Comparison of ENCODE assay signal across 34 cellular contexts in the genomic region with DNA sequence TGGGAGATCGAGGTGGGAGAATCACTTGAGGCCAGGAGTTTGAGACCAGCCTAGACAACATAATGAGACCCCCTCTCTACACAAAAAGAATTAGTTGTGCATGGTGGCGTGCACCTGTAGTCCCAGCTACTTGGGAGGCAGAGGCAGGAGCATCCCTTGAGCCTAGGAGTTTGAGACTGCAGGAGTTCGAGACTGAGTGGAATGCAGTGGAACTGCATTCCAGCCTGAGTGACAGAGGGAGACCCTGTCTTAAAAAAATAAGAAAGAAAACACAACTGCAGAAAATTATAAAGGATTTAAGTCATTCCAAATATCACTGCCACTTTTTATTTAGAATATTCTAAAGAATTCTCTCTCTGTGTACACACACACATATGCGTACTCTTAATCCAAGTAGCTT.
"Had no signal": no experiment of that assay in that cellular context is flagged by ENCODE, and none has a peak within 500 bp of the region (broad histone marks: within the 10 kb centered on the region; RNA-seq: fewer than 3 reads in every experiment).

No MANE protein-coding gene starts in this region.

- ATAC-seq: activated CD8-positive, alpha-beta T cell treated with anti-CD3 and anti-CD28 coated beads for 36 hours; activated naive CD4-positive, alpha-beta T cell treated with anti-CD3 and anti-CD28 coated beads, Interleukin-2, amount 50 U/mL, for 72 hours; activated T-cell treated with anti-CD3 and anti-CD28 coated beads, Interleukin-2, amount 50 U/mL, for 4 hours; activated T-cell treated with anti-CD3 and anti-CD28 coated beads, Interleukin-2, amount 50 U/mL, for 72 hours; activated T-helper 17 cell treated with anti-CD3 and anti-CD28 coated beads, Interleukin-2, amount 50 U/mL, for 72 hours; body of pancreas had no signal

- H3K4me3 ChIP-seq: adrenal gland, body of pancreas, breast epithelium had no signal

- H3K9me3 Mint-ChIP-seq: activated B cell treated with CpG ODN at 0.5 μM for 24 hours; activated CD4-positive, alpha-beta memory T cell treated with anti-CD3 and anti-CD28 coated beads for 36 hours; activated CD4-positive, alpha-beta T cell treated with anti-CD3 and anti-CD28 coated beads, Interleukin-2, amount 10 ng/mL, durations not matched to agents 24 days and 14 days; activated CD8-positive, alpha-beta T cell treated with anti-CD3 and anti-CD28 coated beads for 36 hours; activated naive CD4-positive, alpha-beta T cell treated with anti-CD3 and anti-CD28 coated beads for 36 hours; activated naive CD4-positive, alpha-beta T cell treated with anti-CD3 and anti-CD28 coated beads, Interleukin-2, amount 50 U/mL, for 72 hours; activated naive CD8-positive, alpha-beta T cell treated with anti-CD3 and anti-CD28 coated beads for 36 hours; activated T-cell treated with anti-CD3 and anti-CD28 coated beads, Interleukin-2, amount 50 U/mL, for 4 hours; activated T-cell treated with anti-CD3 and anti-CD28 coated beads, Interleukin-2, amount 50 U/mL, for 72 hours; activated T-helper 1 cell treated with anti-CD3 and anti-CD28 coated beads, Interleukin-12 subunit alpha, Interleukin-12 subunit beta, Interleukin-2, Interleukin-4 antibody, amounts not matched to agents 30 ng/mL and 10 ng/mL and 1 ng/mL, durations not matched to agents 14 hours and 24 hours and 36 hours; activated T-helper 17 cell treated with anti-CD3 and anti-CD28 coated beads, Interleukin-2, amount 50 U/mL, for 72 hours; T-helper 1 cell treated with Interleukin-12 subunit alpha and Interleukin-12 subunit beta and Interleukin-4 antibody, amounts not matched to agents 30 μg/mL and 1 μg/mL, for 36 hours; T-helper 2 cell treated with Interferon-gamma antibody and Interleukin-4, amounts not matched to agents 5 μg/mL and 100 μg/mL, for 36 hours had no signal

- H3K4me1 Mint-ChIP-seq: activated B cell treated with CpG ODN at 0.5 μM for 24 hours; activated naive CD8-positive, alpha-beta T cell treated with anti-CD3 and anti-CD28 coated beads for 36 hours; activated T-helper 17 cell treated with anti-CD3 and anti-CD28 coated beads, Interleukin-2, amount 50 U/mL, for 72 hours had no signal

- H3K27ac ChIP-seq: adrenal gland, body of pancreas, brain microvascular endothelial cell, breast epithelium, VCaP had no signal

- DNase-seq: activated B cell treated with CpG ODN at 0.5 μM for 24 hours; activated CD4-positive, alpha-beta memory T cell treated with anti-CD3 and anti-CD28 coated beads for 36 hours; activated CD4-positive, alpha-beta T cell treated with anti-CD3 and anti-CD28 coated beads for 4 hours; activated CD4-positive, alpha-beta T cell treated with anti-CD3 and anti-CD28 coated beads, Interleukin-2, amount 10 ng/mL, durations not matched to agents 24 days and 14 days; activated CD4-positive, alpha-beta T cell treated with anti-CD3 and anti-CD28 coated beads, Interleukin-2, amount 50 U/mL, for 1 hour; activated CD4-positive, alpha-beta T cell treated with anti-CD3 and anti-CD28 coated beads, Interleukin-2, amount 50 U/mL, for 4 hours; activated CD4-positive, CD25-positive, alpha-beta regulatory T cell treated with anti-CD3 and anti-CD28 coated beads, Interleukin-2, amount 50 U/mL, for 72 hours; activated CD8-positive, alpha-beta memory T cell treated with anti-CD3 and anti-CD28 coated beads, Interleukin-2, amount 50 U/mL, for 4 hours; activated CD8-positive, alpha-beta T cell treated with anti-CD3 and anti-CD28 coated beads for 36 hours; activated effector memory CD4-positive, alpha-beta T cell treated with anti-CD3 and anti-CD28 coated beads, Interleukin-2, amount 50 U/mL, for 16 hours; activated gamma-delta T cell treated with Interleukin-2 at 50 U/mL for 16 hours; activated naive CD4-positive, alpha-beta T cell; activated naive CD4-positive, alpha-beta T cell treated with anti-CD3 and anti-CD28 coated beads for 36 hours; activated naive CD4-positive, alpha-beta T cell treated with anti-CD3 and anti-CD28 coated beads, Interleukin-2, amount 50 U/mL, for 16 hours; activated naive CD8-positive, alpha-beta T cell treated with anti-CD3 and anti-CD28 coated beads for 36 hours; activated T-cell treated with anti-CD3 and anti-CD28 coated beads for 4 hours; activated T-cell treated with anti-CD3 and anti-CD28 coated beads, Interleukin-2, amount 50 U/mL, for 1 hour; activated T-cell treated with anti-CD3 and anti-CD28 coated beads, Interleukin-2, amount 50 U/mL, for 4 hours; activated T-cell treated with anti-CD3 and anti-CD28 coated beads, Interleukin-2, amount 50 U/mL, for 72 hours; adrenal gland; amniotic stem cell; aorta; body of pancreas; brain microvascular endothelial cell; central memory CD4-positive, alpha-beta T cell; T-helper 2 cell; T-helper 9 cell had no signal

- H3K27ac Mint-ChIP-seq: activated B cell treated with CpG ODN at 0.5 μM for 24 hours; activated CD4-positive, alpha-beta memory T cell treated with anti-CD3 and anti-CD28 coated beads for 36 hours; activated CD4-positive, alpha-beta T cell treated with anti-CD3 and anti-CD28 coated beads, Interleukin-2, amount 10 ng/mL, durations not matched to agents 24 days and 14 days; activated CD8-positive, alpha-beta T cell treated with anti-CD3 and anti-CD28 coated beads for 36 hours; activated naive CD4-positive, alpha-beta T cell treated with anti-CD3 and anti-CD28 coated beads for 36 hours; activated naive CD8-positive, alpha-beta T cell treated with anti-CD3 and anti-CD28 coated beads for 36 hours; activated T-cell treated with anti-CD3 and anti-CD28 coated beads, Interleukin-2, amount 50 U/mL, for 72 hours; activated T-helper 1 cell treated with anti-CD3 and anti-CD28 coated beads, Interleukin-12 subunit alpha, Interleukin-12 subunit beta, Interleukin-2, Interleukin-4 antibody, amounts not matched to agents 30 ng/mL and 10 ng/mL and 1 ng/mL, durations not matched to agents 14 hours and 24 hours and 36 hours; activated T-helper 17 cell treated with anti-CD3 and anti-CD28 coated beads, Interleukin-2, amount 50 U/mL, for 72 hours; T-helper 1 cell treated with Interleukin-12 subunit alpha and Interleukin-12 subunit beta and Interleukin-4 antibody, amounts not matched to agents 30 μg/mL and 1 μg/mL, for 36 hours; T-helper 2 cell treated with Interferon-gamma antibody and Interleukin-4, amounts not matched to agents 5 μg/mL and 100 μg/mL, for 36 hours had no signal

- H3K27me3 ChIP-seq: adrenal gland, body of pancreas, brain microvascular endothelial cell had no signal

- H3K9me3 ChIP-seq: adrenal gland, body of pancreas, breast epithelium had no signal

- H3K4me1 ChIP-seq: adrenal gland, body of pancreas, breast epithelium had no signal

- H3K27me3 Mint-ChIP-seq: activated B cell treated with CpG ODN at 0.5 μM for 24 hours; activated CD4-positive, alpha-beta memory T cell treated with anti-CD3 and anti-CD28 coated beads for 36 hours; activated CD4-positive, alpha-beta T cell treated with anti-CD3 and anti-CD28 coated beads, Interleukin-2, amount 10 ng/mL, durations not matched to agents 24 days and 14 days; activated CD8-positive, alpha-beta T cell treated with anti-CD3 and anti-CD28 coated beads for 36 hours; activated naive CD8-positive, alpha-beta T cell treated with anti-CD3 and anti-CD28 coated beads for 36 hours; activated T-helper 17 cell treated with anti-CD3 and anti-CD28 coated beads, Interleukin-2, amount 50 U/mL, for 72 hours had no signal

- H3K4me3 Mint-ChIP-seq: activated B cell treated with CpG ODN at 0.5 μM for 24 hours; activated CD4-positive, alpha-beta memory T cell treated with anti-CD3 and anti-CD28 coated beads for 36 hours; activated CD4-positive, alpha-beta T cell treated with anti-CD3 and anti-CD28 coated beads, Interleukin-2, amount 10 ng/mL, durations not matched to agents 24 days and 14 days; activated CD8-positive, alpha-beta T cell treated with anti-CD3 and anti-CD28 coated beads for 36 hours; activated naive CD4-positive, alpha-beta T cell treated with anti-CD3 and anti-CD28 coated beads for 36 hours; activated naive CD8-positive, alpha-beta T cell treated with anti-CD3 and anti-CD28 coated beads for 36 hours; activated T-cell treated with anti-CD3 and anti-CD28 coated beads, Interleukin-2, amount 50 U/mL, for 4 hours; activated T-cell treated with anti-CD3 and anti-CD28 coated beads, Interleukin-2, amount 50 U/mL, for 72 hours; activated T-helper 1 cell treated with anti-CD3 and anti-CD28 coated beads, Interleukin-12 subunit alpha, Interleukin-12 subunit beta, Interleukin-2, Interleukin-4 antibody, amounts not matched to agents 30 ng/mL and 10 ng/mL and 1 ng/mL, durations not matched to agents 14 hours and 24 hours and 36 hours; activated T-helper 17 cell treated with anti-CD3 and anti-CD28 coated beads, Interleukin-2, amount 50 U/mL, for 72 hours; T-helper 1 cell treated with Interleukin-12 subunit alpha and Interleukin-12 subunit beta and Interleukin-4 antibody, amounts not matched to agents 30 μg/mL and 1 μg/mL, for 36 hours; T-helper 2 cell treated with Interferon-gamma antibody and Interleukin-4, amounts not matched to agents 5 μg/mL and 100 μg/mL, for 36 hours had no signal

- H3K36me3 ChIP-seq: brain microvascular endothelial cell, breast epithelium had no signal
